18 cellular contexts compared by ENCODE assay signal in genomic region chr7:153524070-153524601, GRCh38.
DNase-seq lines count a peak whose midpoint lies in the region; ATAC-seq, FAIRE-seq and TF ChIP-seq lines count a peak whose summit lies in the region.
"Had no signal": no experiment of that assay in that cellular context is flagged by ENCODE, and none has a peak within 500 bp of the region (broad histone marks: within the 10 kb centered on the region; RNA-seq: fewer than 3 reads in every experiment).

No MANE protein-coding gene starts in this region.

- H3K36me3 Mint-ChIP-seq in H9 (ENCODE audit: insufficient read depth in 1 of 3, low read depth in 3 of 3) (peaks cover 15 to 35% (median 20%) of the 10 kb centered on the region in 3 experiments; a peak in 6 of 7 replicates), nephron progenitor cell (ENCODE audit: low read depth) (no peaks in the 10 kb centered on the region)
- H3K36me3 Mint-ChIP-seq: mesothelial cell of epicardium had no signal

- H3K4ac ChIP-seq in H9 (ENCODE audit: low read depth, low read length) = no peak overlapping the region

- no peak for FAIRE-seq in keratinocyte (lab: Jason Lieb, UNC)
- FAIRE-seq: astrocyte had no signal

- no peaks in the 10 kb centered on the region for H3K4me1 Mint-ChIP-seq in H9
- H3K4me1 Mint-ChIP-seq in nephron progenitor cell = no peaks in the 10 kb centered on the region
- H3K4me1 Mint-ChIP-seq: mesothelial cell of epicardium had no signal

- no peak overlapping the region for H2BK15ac ChIP-seq in H9 (ENCODE audit: low read depth, low read length)

- intact Hi-C loops in sciatic nerve (cut with DNase I) = no loop called here

- no peak overlapping the region for H3K4me3 ChIP-seq in keratinocyte (ENCODE audit: control insufficient read depth in 2 of 3, extremely low read depth in 1 of 3, insufficient read depth in 2 of 3, low read depth in 1 of 3, low read length in 3 of 3)
- H3K4me3 ChIP-seq: ovary, thyroid gland had no signal

- no CpG with 5 or more reads among the region's 9 CpGs for WGBS in H9 (ENCODE audit: extremely low coverage, insufficient read length, low lambda C conversion rate)

- H2BK5ac ChIP-seq in H9 (ENCODE audit: insufficient read length, low read length) = no peak overlapping the region

- H3K9me3 Mint-ChIP-seq in H9 = peaks cover 89 to 96% of the 10 kb centered on the region in 2 experiments
- H3K9me3 Mint-ChIP-seq in nephron progenitor cell = peaks cover 88% of the 10 kb centered on the region

- no peak overlapping the region for H3K14ac ChIP-seq in H9 (ENCODE audit: insufficient read depth, low read length)

- no peak overlapping the region for H4K8ac ChIP-seq in H9 (replicated peaks; ENCODE audit: insufficient read length, low read depth, low read length)

- no peaks in the 10 kb centered on the region for H3K9me1 ChIP-seq in keratinocyte (ENCODE audit: control insufficient read depth, extremely low read depth, insufficient read depth, low read length)

- no peak overlapping the region for H4K5ac ChIP-seq in H9 (ENCODE audit: insufficient read length, low read depth, low read length)

- H3K27me3 ChIP-seq in H9 (ENCODE audit: insufficient read depth, low read length) = no peaks in the 10 kb centered on the region
- no peaks in the 10 kb centered on the region for H3K27me3 ChIP-seq in keratinocyte (ENCODE audit: control insufficient read depth, extremely low read depth, insufficient read depth, low read length)
- H3K27me3 ChIP-seq: ovary, thyroid gland had no signal

- no peaks in the 10 kb centered on the region for H3K79me1 ChIP-seq in H9 (ENCODE audit: insufficient read depth, low read depth, low read length, poor library complexity, severe bottlenecking)

- H2AFZ ChIP-seq in H9 (ENCODE audit: low read length) (no peak overlapping the region), keratinocyte (ENCODE audit: control insufficient read depth, low read length) (peak overlapping the region; percentile 49)

- DNase-seq in H9 = peak; percentile 38
- peak; percentile 81 for DNase-seq in cerebellum (ENCODE audit: low spot score)
- no peak for DNase-seq in keratinocyte (ENCODE audit: low read depth, low spot score)
- no peak for DNase-seq in sciatic nerve (ENCODE audit: low spot score)
- DNase-seq in nephron progenitor cell = no peak
- DNase-seq in HuH-7.5 (ENCODE audit: low spot score) = no peak
- DNase-seq: activated gamma-delta T cell treated with Interleukin-2 at 50 U/mL for 16 hours, DMS153, Kasumi-1, NCI-H187, NCI-H82 had no signal

- H3K4me1 ChIP-seq in H9 (ENCODE audit: insufficient read depth, low read length) (no peaks in the 10 kb centered on the region), keratinocyte (ENCODE audit: control insufficient read depth, extremely low read depth, insufficient read depth, low read length) (peaks cover 16% of the 10 kb centered on the region)
- H3K4me1 ChIP-seq: thyroid gland had no signal

- no peak overlapping the region for H2BK120ac ChIP-seq in H9 (ENCODE audit: low read depth, low read length, poor library complexity, severe bottlenecking)

- dilution Hi-C loops in keratinocyte (cut with MboI; ENCODE audit: extremely low pct_ligation_motif_present, low sequenced_read_pairs) = no loop called here

- H3K27ac Mint-ChIP-seq in H9 = no peak overlapping the region
- no peak overlapping the region for H3K27ac Mint-ChIP-seq in nephron progenitor cell
- H3K27ac Mint-ChIP-seq: mesothelial cell of epicardium had no signal

- no peak overlapping the region for H4K91ac ChIP-seq in H9 (ENCODE audit: insufficient read length, low read depth, low read length)

- H3K27ac ChIP-seq in H9 (ENCODE audit: insufficient read length, low read depth, low read length) (no peak overlapping the region), keratinocyte (ENCODE audit: control insufficient read depth, insufficient read depth, low read length) (no peak overlapping the region)
- H3K27ac ChIP-seq: ovary, thyroid gland, VCaP had no signal

- H3K23me2 ChIP-seq in H9 (ENCODE audit: insufficient read length, low read depth, low read length, poor library complexity, severe bottlenecking) = no peaks in the 10 kb centered on the region

- no peak overlapping the region for H2BK20ac ChIP-seq in H9 (ENCODE audit: low read depth, low read length, poor library complexity, severe bottlenecking)

- H3K9ac ChIP-seq in H9 (ENCODE audit: extremely low read depth, insufficient read length, low read length) (no peak overlapping the region), keratinocyte (ENCODE audit: control insufficient read depth, extremely low read depth, insufficient read depth, low read length) (no peak overlapping the region)

- no peak overlapping the region for H3K18ac ChIP-seq in H9 (ENCODE audit: insufficient read length, low read depth, low read length)

- H3K4me3 Mint-ChIP-seq in H9 = no peak overlapping the region
- no peak overlapping the region for H3K4me3 Mint-ChIP-seq in nephron progenitor cell
- H3K4me3 Mint-ChIP-seq: mesothelial cell of epicardium had no signal

- H3K27me3 Mint-ChIP-seq in H9 (ENCODE audit: low read depth) (peaks cover 2% of the 10 kb centered on the region; the same call in 1 of the 2 replicates), nephron progenitor cell (ENCODE audit: low read depth, poor library complexity) (no peaks in the 10 kb centered on the region)

- no peak for TF ChIP-seq CTCF in H9 (conservative IDR thresholded peaks at IDR 0.05)
- no peak for TF ChIP-seq CTCF in keratinocyte (optimal IDR thresholded peaks at IDR 0.05 in 1 of 3, IDR thresholded peaks at IDR 0.05 in 1 of 3, conservative IDR thresholded peaks at IDR 0.05 in 1 of 3; ENCODE audit: extremely low read depth in 1 of 3, insufficient read depth in 2 of 3, low read length in 3 of 3)
- TF ChIP-seq CTCF in nephron progenitor cell (IDR thresholded peaks at IDR 0.05) = no peak

- no peak overlapping the region for H2BK12ac ChIP-seq in H9 (ENCODE audit: insufficient read length, low read depth, low read length)

- H3K9me3 ChIP-seq in H9 (ENCODE audit: control insufficient read depth, low read depth, low read length) = peaks cover 24% of the 10 kb centered on the region
- H3K9me3 ChIP-seq in keratinocyte (ENCODE audit: control insufficient read depth, low read depth, low read length) = no peaks in the 10 kb centered on the region
- H3K9me3 ChIP-seq: ovary, thyroid gland had no signal

- H3K56ac ChIP-seq in H9 (ENCODE audit: insufficient read length, low read depth, low read length) = no peak overlapping the region

- H3K4me2 ChIP-seq in H9 (ENCODE audit: insufficient read depth, insufficient read length, low read length) (no peak overlapping the region), keratinocyte (ENCODE audit: control insufficient read depth, extremely low read depth, insufficient read depth, low read depth, low read length) (peak overlapping the region; percentile 16)

- H3K36me3 ChIP-seq in keratinocyte (ENCODE audit: control insufficient read depth in 2 of 2, extremely low read depth in 1 of 2, insufficient read depth in 2 of 2, low read length in 2 of 2) = no peaks in the 10 kb centered on the region
- H3K36me3 ChIP-seq: ovary, thyroid gland had no signal

- H3K23ac ChIP-seq in H9 (ENCODE audit: insufficient read length, low read depth, low read length) = no peak overlapping the region

- H2AK5ac ChIP-seq in H9 (ENCODE audit: insufficient read length, low read length) = no peak overlapping the region

- ATAC-seq in sciatic nerve = peak; percentile 75
- ATAC-seq in GM21367 (IDR thresholded peaks at IDR 0.05; ENCODE audit: unreplicated experiment) = no peak
- no peak for ATAC-seq in HG03045 (IDR thresholded peaks at IDR 0.05; ENCODE audit: unreplicated experiment)

- H3K79me2 ChIP-seq in H9 (ENCODE audit: insufficient read depth, low read length) = no peaks in the 10 kb centered on the region
- no peaks in the 10 kb centered on the region for H3K79me2 ChIP-seq in keratinocyte (ENCODE audit: control insufficient read depth, insufficient read depth, low read length)

- no peak overlapping the region for H3T11ph ChIP-seq in H9 (ENCODE audit: low read length)

- no peaks in the 10 kb centered on the region for H4K20me1 ChIP-seq in H9 (ENCODE audit: control insufficient read depth, insufficient read depth, insufficient read length)
- no peaks in the 10 kb centered on the region for H4K20me1 ChIP-seq in keratinocyte (ENCODE audit: control insufficient read depth, extremely low read depth, insufficient read depth, low read length)

Comparison
In these comparisons a context has a peak if more than half of its experiments do, and no peak if none do; other contexts are left out.
1. DNase-seq: peak in H9 (single experiment) and cerebellum (single experiment); none in keratinocyte (single experiment), sciatic nerve (single experiment), nephron progenitor cell (single experiment) and HuH-7.5 (single experiment).